In the genomic region with DNA sequence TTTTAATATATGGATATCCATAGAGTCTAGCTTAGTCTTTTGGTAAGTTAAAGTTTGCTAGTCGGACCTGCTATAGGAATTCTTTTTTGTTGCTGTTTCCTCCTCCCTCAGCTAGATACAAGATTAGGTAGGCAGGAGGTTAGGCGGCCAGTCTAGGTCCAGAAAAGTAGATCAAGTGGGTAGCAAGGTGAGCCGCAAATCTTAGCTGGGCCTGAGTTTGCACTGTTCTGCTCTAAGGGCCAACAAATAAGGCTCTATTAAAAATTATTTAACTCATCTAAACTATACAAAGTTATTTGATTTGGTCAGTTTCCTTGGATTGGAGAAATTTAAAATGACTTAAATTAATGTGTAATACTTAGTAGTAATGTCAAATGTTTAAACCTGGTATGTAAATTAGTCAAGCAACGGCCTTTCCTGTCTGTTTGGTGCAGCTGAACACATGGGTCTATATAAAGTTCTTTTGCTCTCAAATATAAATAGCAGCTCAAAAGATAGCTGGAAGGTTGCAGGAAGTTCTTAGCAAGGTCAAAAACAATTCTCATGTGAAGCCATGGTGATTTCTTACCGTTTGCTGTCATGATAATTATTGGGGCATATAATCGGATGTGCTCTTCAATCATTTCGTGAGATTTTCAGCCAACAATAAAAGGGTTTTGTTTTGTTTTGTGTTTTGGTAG, we compare ENCODE assay signal across 23 cellular contexts.
DNase-seq lines count a peak whose midpoint lies in the region; ATAC-seq and TF ChIP-seq lines count a peak whose summit lies in the region.
"Had no signal": no experiment of that assay in that cellular context is flagged by ENCODE, and none has a peak within 500 bp of the region (broad histone marks: within the 10 kb centered on the region; RNA-seq: fewer than 3 reads in every experiment).

No MANE protein-coding gene starts in this region.

- peaks cover 27 to 43% of the 10 kb centered on the region in 2 donors for H3K36me3 Mint-ChIP-seq in naive B cell
- H3K36me3 Mint-ChIP-seq: CD4-positive, alpha-beta memory T cell had no signal

- peak; percentile 74 for ATAC-seq in Right ventricle myocardium inferior
- ATAC-seq in naive B cell (ENCODE audit: low read depth in 2 of 2): no peak
- no peak for ATAC-seq in GM21825 (IDR thresholded peaks at IDR 0.05; ENCODE audit: unreplicated experiment)
- no peak for ATAC-seq in GM18498 (IDR thresholded peaks at IDR 0.05; ENCODE audit: unreplicated experiment)
- ATAC-seq: HCT116 had no signal

- no peak for TF ChIP-seq CTCF in cardiac muscle cell (IDR thresholded peaks at IDR 0.05; ENCODE audit: low read depth, low read length)

- peak overlapping the region; percentile 78 for H3K27ac ChIP-seq in cardiac muscle cell
- H3K27ac ChIP-seq: 22Rv1, SJSA1 had no signal

- no peaks in the 10 kb centered on the region for H3K27me3 ChIP-seq in cardiac muscle cell
- H3K27me3 ChIP-seq: MG63, SJSA1 had no signal

- no peaks in the 10 kb centered on the region for H3K36me3 ChIP-seq in cardiac muscle cell
- H3K36me3 ChIP-seq: BE2C, MG63, SJSA1 had no signal

- H3K27ac Mint-ChIP-seq in naive B cell: peak overlapping the region in 5 of 6 donors; percentile 23 to 93 (median 66)
- H3K27ac Mint-ChIP-seq: CD4-positive, alpha-beta memory T cell had no signal

- no peak overlapping the region for H3K4me3 ChIP-seq in cardiac muscle cell
- H3K4me3 ChIP-seq: MG63, SJSA1 had no signal

- no peaks in the 10 kb centered on the region for H3K9me3 ChIP-seq in cardiac muscle cell (ENCODE audit: low read depth)
- H3K9me3 ChIP-seq: BE2C, MG63, SJSA1 had no signal

- H3K27me3 Mint-ChIP-seq in naive B cell: no peaks in the 10 kb centered on the region

- DNase-seq in Right ventricle myocardium inferior (ENCODE audit: missing footprints) (no peak), cardiac septum (ENCODE audit: low spot score) (no peak), NAMALWA (ENCODE audit: low spot score) (peak; percentile 65), cardiac muscle cell (ENCODE audit: low read depth in 1 of 2, low spot score in 1 of 2) (peak in 1 of 2 donors; percentile 11), naive B cell (no peak), iPS-NIHi7 (ENCODE audit: extremely low spot score) (no peak)
- DNase-seq: BE2C; Calu3; CD4-positive, alpha-beta memory T cell; GOT3; Kasumi-1; MG63; NCI-H1092 treated with DMSO at 0.1 percent for 48 hours; NCI-H1694; NCI-H2081 treated with DMSO at 0.1 percent for 48 hours; NCI-H510A; NCI-H774; SW 1271 had no signal

- peak overlapping the region in 4 of 8 donors; percentile 5 to 68 (median 12) for H3K4me3 Mint-ChIP-seq in naive B cell
- H3K4me3 Mint-ChIP-seq: CD4-positive, alpha-beta memory T cell had no signal

- intact Hi-C loops in Right ventricle myocardium inferior (cut with DNase I) (loop anchor here (5.0 to 10.0 kb wide), 3 partner anchors 40 to 237 kb away; a partner anchor contains a TSS), cardiac septum (cut with DNase I) (loop anchor here (5.0 kb wide), 1 partner anchor 250 kb away; no protein-coding TSS in a partner anchor)

- H3K4me1 Mint-ChIP-seq in naive B cell: peaks cover 9 to 27% (median 16%) of the 10 kb centered on the region in 3 donors
- H3K4me1 Mint-ChIP-seq: CD4-positive, alpha-beta memory T cell had no signal

- H3K9me3 Mint-ChIP-seq in naive B cell: no peaks in the 10 kb centered on the region

- peaks cover 17% of the 10 kb centered on the region for H3K4me1 ChIP-seq in cardiac muscle cell (ENCODE audit: low read depth)
- H3K4me1 ChIP-seq: BE2C, SJSA1 had no signal
